ENCODE assay signal across 8 cellular contexts in the genomic region with DNA sequence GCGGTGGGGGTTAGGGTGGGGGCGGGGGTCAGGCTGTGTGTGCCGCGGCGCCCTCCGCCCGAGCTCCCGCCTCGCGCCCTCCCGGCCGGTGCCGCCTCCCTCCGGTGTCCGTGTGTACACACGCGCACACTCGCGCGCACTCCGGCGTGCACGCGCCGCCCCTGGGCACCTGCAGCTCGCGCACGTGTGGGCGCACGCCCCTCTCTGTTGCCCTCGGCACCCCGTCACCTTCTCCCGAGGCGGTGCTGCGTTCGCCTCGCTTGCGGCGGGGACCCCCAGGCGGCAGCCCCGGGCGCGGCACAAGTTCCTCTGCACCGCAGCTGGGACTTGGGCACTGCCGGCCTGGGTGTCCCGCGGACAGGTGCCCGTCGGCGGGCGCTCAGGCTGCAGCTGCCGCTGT. TPM values are rescaled to one million over a fixed set of nuclear protein-coding genes. Genes with fewer than 3 reads are reported as not detected.
DNase-seq lines count a peak whose midpoint lies in the region; ATAC-seq, FAIRE-seq and TF ChIP-seq lines count a peak whose summit lies in the region.

No MANE protein-coding gene starts in this region.

- ATAC-seq in A549 (peak; percentile 50 to 66), SK-N-SH treated with all-trans-retinoic acid at 6 μM for 48 hours (peak; percentile 48), gastroesophageal sphincter (peak; percentile 39)

- peaks cover 12% of the 10 kb centered on the region for H3K27me3 Mint-ChIP-seq in activated CD4-positive, alpha-beta T cell treated with anti-CD3 and anti-CD28 coated beads, Interleukin-2, amount 10 ng/mL, durations not matched to agents 7 days and 5 days

- H3K4ac ChIP-seq in neuronal stem cell (ENCODE audit: low read length): no peak overlapping the region

- H3K9ac ChIP-seq in neuronal stem cell (ENCODE audit: low read depth, low read length, poor library complexity): peak overlapping the region; percentile 88

- peak; percentile 47 to 51 for DNase-seq in A549 (ENCODE audit: low read depth in 1 of 2, low spot score in 1 of 2)
- peak; percentile 48 for DNase-seq in HK-2 (ENCODE audit: unreplicated experiment)
- DNase-seq in neuronal stem cell (ENCODE audit: low spot score): no peak
- no peak for DNase-seq in stimulated activated naive CD4-positive, alpha-beta T cell (lab: John Stamatoyannopoulos, UW)
- DNase-seq in activated CD4-positive, CD25-positive, alpha-beta regulatory T cell (lab: John Stamatoyannopoulos, UW): no peak
- DNase-seq in activated CD4-positive, alpha-beta T cell treated with anti-CD3 and anti-CD28 coated beads, Interleukin-2, amount 10 ng/mL, durations not matched to agents 7 days and 5 days: no peak

- no peak overlapping the region for H4K8ac ChIP-seq in neuronal stem cell (ENCODE audit: low read depth, low read length)

- TF ChIP-seq EP300 in A549 (IDR thresholded peaks at IDR 0.05) (no peak), gastroesophageal sphincter (IDR thresholded peaks at IDR 0.05) (no peak)

- no peaks in the 10 kb centered on the region for H3K36me3 ChIP-seq in gastroesophageal sphincter
- H3K36me3 ChIP-seq in neuronal stem cell (replicated peaks in 1 of 2; ENCODE audit: control insufficient read depth in 2 of 2, insufficient read depth in 2 of 2, low read length in 2 of 2): no peaks in the 10 kb centered on the region

- H3K27me3 ChIP-seq in gastroesophageal sphincter (no peaks in the 10 kb centered on the region), neuronal stem cell (ENCODE audit: control insufficient read depth in 3 of 3, insufficient read depth in 3 of 3, low read depth in 1 of 3, low read length in 3 of 3) (peaks cover 0 to 6% (median 0%) of the 10 kb centered on the region in 3 experiments)

- H3K4me3 Mint-ChIP-seq in activated CD4-positive, alpha-beta T cell treated with anti-CD3 and anti-CD28 coated beads, Interleukin-2, amount 10 ng/mL, durations not matched to agents 7 days and 5 days: no peak overlapping the region

- H3K4me2 ChIP-seq in A549 (peak overlapping the region; percentile 88), neuronal stem cell (ENCODE audit: insufficient read depth, low read length, poor library complexity, severe bottlenecking) (peak overlapping the region; percentile 79)

- H4K91ac ChIP-seq in neuronal stem cell (ENCODE audit: low read depth, low read length, poor library complexity): no peak overlapping the region

- TF ChIP-seq RAD21 in A549 (conservative IDR thresholded peaks at IDR 0.05 in 1 of 2, IDR thresholded peaks at IDR 0.05 in 1 of 2): no peak

- H3K14ac ChIP-seq in neuronal stem cell (ENCODE audit: low read length): no peak overlapping the region

- H2AFZ ChIP-seq in neuronal stem cell (ENCODE audit: low read length): peak overlapping the region; percentile 99

- no peak for FAIRE-seq in A549 (lab: Jason Lieb, UNC)

- H3K4me3 ChIP-seq in A549: peak overlapping the region; percentile 80
- peak overlapping the region; percentile 61 to 88 for H3K4me3 ChIP-seq in gastroesophageal sphincter
- peak overlapping the region; percentile 86 to 96 for H3K4me3 ChIP-seq in neuronal stem cell (ENCODE audit: low read length in 2 of 2)

- 8% methylated on average over 25 of the region's 52 CpGs for WGBS in A549 (ENCODE audit: missing lambda C conversion rate)
- no CpG with 5 or more reads among the region's 52 CpGs for WGBS in gastroesophageal sphincter (ENCODE audit: low coverage in 1 of 2), 2 donors
- WGBS in neuronal stem cell (ENCODE audit: extremely low coverage in 2 of 2, insufficient read length in 2 of 2, insufficient replicate concordance in 1 of 2), 2 donors: no CpG with 5 or more reads among the region's 52 CpGs

- H3K79me1 ChIP-seq in neuronal stem cell (ENCODE audit: low read depth, low read length): no peaks in the 10 kb centered on the region

- H3K4me1 ChIP-seq in A549 (no peaks in the 10 kb centered on the region), gastroesophageal sphincter (peaks cover 0 to 12% (median 0%) of the 10 kb centered on the region in 3 donors), neuronal stem cell (ENCODE audit: control insufficient read depth in 2 of 2, insufficient read depth in 1 of 2, low read depth in 1 of 2, low read length in 2 of 2) (peaks cover 0 to under 1% of the 10 kb centered on the region in 2 donors)

- H3K18ac ChIP-seq in neuronal stem cell (ENCODE audit: low read length): peak overlapping the region; percentile 85

- H2BK5ac ChIP-seq in neuronal stem cell (ENCODE audit: low read length): no peak overlapping the region

- H3K23ac ChIP-seq in neuronal stem cell (ENCODE audit: low read depth, low read length, poor library complexity): peak overlapping the region; percentile 85

- CTCF ChIA-PET in A549 (lab: Yijun Ruan, JAX): interaction anchor here (1.1 to 1.7 kb wide), 2 partner anchors 39 to 59 kb away, joined by 3 read pairs; no protein-coding TSS in a partner anchor
- CTCF ChIA-PET in activated CD4-positive, alpha-beta T cell treated with anti-CD3 and anti-CD28 coated beads, Interleukin-2, amount 10 ng/mL, durations not matched to agents 7 days and 5 days (lab: Charles Lee): interaction anchor here (0.6 kb wide), 1 partner anchor 127 kb away, joined by 4 read pairs; no protein-coding TSS in a partner anchor

- TF ChIP-seq CTCF in A549 (IDR thresholded peaks at IDR 0.05) (no peak), gastroesophageal sphincter (IDR thresholded peaks at IDR 0.05) (peak in 1 of 4 experiments; percentile 14)

- H2BK120ac ChIP-seq in neuronal stem cell (ENCODE audit: low read depth, low read length): no peak overlapping the region

- H3K27ac Mint-ChIP-seq in activated CD4-positive, alpha-beta T cell treated with anti-CD3 and anti-CD28 coated beads, Interleukin-2, amount 10 ng/mL, durations not matched to agents 7 days and 5 days: no peak overlapping the region

- POLR2A ChIA-PET in A549 (lab: Yijun Ruan, JAX): interaction anchor here (0.6 kb wide), 1 partner anchor 97 kb away, joined by 3 read pairs; no protein-coding TSS in a partner anchor
- POLR2A ChIA-PET in activated CD4-positive, alpha-beta T cell treated with anti-CD3 and anti-CD28 coated beads, Interleukin-2, amount 10 ng/mL, durations not matched to agents 7 days and 5 days (lab: Charles Lee): no interaction called here

- peaks cover 4% of the 10 kb centered on the region for H3K4me1 Mint-ChIP-seq in activated CD4-positive, alpha-beta T cell treated with anti-CD3 and anti-CD28 coated beads, Interleukin-2, amount 10 ng/mL, durations not matched to agents 7 days and 5 days

- H3K9me3 ChIP-seq in A549 (peaks cover 25% of the 10 kb centered on the region), gastroesophageal sphincter (peaks cover 0 to 14% (median 0%) of the 10 kb centered on the region in 3 donors), neuronal stem cell (replicated peaks in 1 of 2; ENCODE audit: control insufficient read depth in 2 of 2, insufficient read depth in 1 of 2, low read depth in 1 of 2, low read length in 2 of 2) (peaks cover 2 to 8% of the 10 kb centered on the region in 2 donors)

- H2BK15ac ChIP-seq in neuronal stem cell (ENCODE audit: low read length): no peak overlapping the region

- TF ChIP-seq POLR2A in A549 (IDR thresholded peaks at IDR 0.05; ENCODE audit: low read length): no peak
- no peak for TF ChIP-seq POLR2A in gastroesophageal sphincter (IDR thresholded peaks at IDR 0.05)

- H2BK12ac ChIP-seq in neuronal stem cell (ENCODE audit: low read length): no peak overlapping the region

- no peaks in the 10 kb centered on the region for H3K36me3 Mint-ChIP-seq in activated CD4-positive, alpha-beta T cell treated with anti-CD3 and anti-CD28 coated beads, Interleukin-2, amount 10 ng/mL, durations not matched to agents 7 days and 5 days (ENCODE audit: low read depth)

- H2AK5ac ChIP-seq in neuronal stem cell (ENCODE audit: low read depth, low read length): no peak overlapping the region

- H3K9me3 Mint-ChIP-seq in activated CD4-positive, alpha-beta T cell treated with anti-CD3 and anti-CD28 coated beads, Interleukin-2, amount 10 ng/mL, durations not matched to agents 7 days and 5 days: peaks cover 16% of the 10 kb centered on the region

- H3K27ac ChIP-seq in A549 (peak overlapping the region; percentile 57 to 80), gastroesophageal sphincter (peak overlapping the region in 3 of 4 donors; percentile 76 to 80 (median 76)), neuronal stem cell (replicated peaks; ENCODE audit: low read length) (no peak overlapping the region)

TF ChIP-seq in A549, 52 proteins besides CTCF, POLR2A, EP300 and RAD21 (continues in another document):
- TF ChIP-seq NFE2L2 (conservative IDR thresholded peaks at IDR 0.05; ENCODE audit: low read length) (no peak), HOXB13 (CRISPR knock-in tag; IDR thresholded peaks at IDR 0.05; ENCODE audit: low read depth) (no peak)

TF ChIP-seq in SK-N-SH treated with all-trans-retinoic acid at 6 μM for 48 hours, 23 proteins besides CTCF, POLR2A, EP300 and RAD21 (continues in another document):
- no peak for TF ChIP-seq ZC3H10 (CRISPR knock-in tag; IDR thresholded peaks at IDR 0.05)
- no peak for TF ChIP-seq CSDC2 (CRISPR knock-in tag; IDR thresholded peaks at IDR 0.05)
- no peak for TF ChIP-seq ESRRG (CRISPR knock-in tag; IDR thresholded peaks at IDR 0.05)
- TF ChIP-seq ZNF565 (CRISPR knock-in tag; conservative IDR thresholded peaks at IDR 0.05; ENCODE audit: low read depth): no peak
- TF ChIP-seq ARNTL (CRISPR knock-in tag; IDR thresholded peaks at IDR 0.05; ENCODE audit: borderline replicate concordance, low read depth): no peak
- no peak for TF ChIP-seq SNAI2 (CRISPR knock-in tag; IDR thresholded peaks at IDR 0.05)
- TF ChIP-seq ZFP3 (CRISPR knock-in tag; IDR thresholded peaks at IDR 0.05): no peak

RNA-seq across cellular contexts. Expression of a gene that starts 0.5 kb away (rescaled TPM):
- polyA plus RNA-seq in A549 (2011; rRNA removed): 0.65 and 0.96 TPM in 2 replicates
- polyA plus RNA-seq in A549 (2012; cell fraction: cytosol; rRNA removed): 0.43 and 0.53 TPM in 2 replicates
- polyA plus RNA-seq in A549 (2012; cell fraction: nucleus; rRNA removed): 0.36 and 1.7 TPM in 2 replicates
- polyA plus RNA-seq in A549 (2017; fragmentation: RNase III; extraction: RNeasy Plus Mini Kit Qiagen cat#74134 plus additional on column Dnase treatment): 0.71 to 1.3 TPM (median 1.2 TPM) in 3 replicates
- polyA minus RNA-seq in A549 (2011; rRNA and poly(A)+ RNA removed): 2.1 and 2.3 TPM in 2 replicates
- 10 to 100 TPM in 2 of 4 donors, 1 to 10 TPM in 2; 4.0 to 12.1 (median 7.4) TPM for total RNA-seq in gastroesophageal sphincter
- 4.4 TPM for polyA plus RNA-seq in neuronal stem cell (2013, experiment 1 of 2)
- polyA plus RNA-seq in neuronal stem cell (2013, experiment 2 of 2): 5.8 TPM
- not detected for total RNA-seq in activated CD4-positive, alpha-beta T cell treated with anti-CD3 and anti-CD28 coated beads, Interleukin-2, amount 10 ng/mL, durations not matched to agents 7 days and 5 days

RNA-seq across cellular contexts. Expression of a gene that starts 5.4 kb away (rescaled TPM):
- polyA plus RNA-seq in A549 (2011; rRNA removed): not detected in 2 replicates
- polyA plus RNA-seq in A549 (2012; cell fraction: cytosol; rRNA removed): not detected in 2 replicates
- polyA plus RNA-seq in A549 (2012; cell fraction: nucleus; rRNA removed): not detected in 2 replicates
- polyA plus RNA-seq in A549 (2017; fragmentation: RNase III; extraction: RNeasy Plus Mini Kit Qiagen cat#74134 plus additional on column Dnase treatment): not detected in 3 replicates
- not detected in 2 replicates for polyA minus RNA-seq in A549 (2011; rRNA and poly(A)+ RNA removed)
- total RNA-seq in gastroesophageal sphincter: not detected
- 0.31 TPM for polyA plus RNA-seq in neuronal stem cell (2013, experiment 1 of 2)
- 0.25 TPM for polyA plus RNA-seq in neuronal stem cell (2013, experiment 2 of 2)
- not detected for total RNA-seq in activated CD4-positive, alpha-beta T cell treated with anti-CD3 and anti-CD28 coated beads, Interleukin-2, amount 10 ng/mL, durations not matched to agents 7 days and 5 days

Comparison
In these comparisons a context has a peak if more than half of its experiments do, and no peak if none do; other contexts are left out.
1. DNase-seq: peak in A549 (2 of 2) and HK-2 (single experiment); none in neuronal stem cell (single experiment), stimulated activated naive CD4-positive, alpha-beta T cell (0 of 6), activated CD4-positive, CD25-positive, alpha-beta regulatory T cell (0 of 4) and activated CD4-positive, alpha-beta T cell treated with anti-CD3 and anti-CD28 coated beads, Interleukin-2, amount 10 ng/mL, durations not matched to agents 7 days and 5 days (single experiment).
2. RNA of a gene that starts 0.5 kb away (total RNA-seq): 4.0 to 12.1 TPM in gastroesophageal sphincter; not detected in activated CD4-positive, alpha-beta T cell treated with anti-CD3 and anti-CD28 coated beads, Interleukin-2, amount 10 ng/mL, durations not matched to agents 7 days and 5 days; every median in the first group is over 4 times any median in the second.
3. Peak in every context shown above with its lines, with median percentiles within 50 percentile points of each other: ATAC-seq and H3K4me3 ChIP-seq.